In genomic region chr7:86750124-86750523, GRCh38 we compare ENCODE assay signal across 29 cellular contexts.
"Had no signal": no experiment of that assay in that cellular context is flagged by ENCODE, and none has a peak within 500 bp of the region (broad histone marks: within the 10 kb centered on the region; RNA-seq: fewer than 3 reads in every experiment).

No MANE protein-coding gene starts in this region.

- H3K36me3 Mint-ChIP-seq: stimulated activated effector memory CD8-positive, alpha-beta T cell treated with anti-CD3 and anti-CD28 coated beads, Interleukin-12 subunit alpha, Interleukin-12 subunit beta, amount 100 ng/mL, for 72 hours; stimulated activated memory B cell treated with anti-CD40 and anti-IgM and Interleukin-4, amounts not matched to agents 10 μg/mL and 1 μg/mL and 100 μg/mL, for 72 hours; stimulated activated naive B cell treated with anti-CD40 and anti-IgM and Interleukin-4, amounts not matched to agents 10 μg/mL and 1 μg/mL and 100 μg/mL, for 72 hours; type B pancreatic cell had no signal

- DNase-seq: stimulated activated CD4-positive, alpha-beta T cell treated with anti-CD3 and anti-CD28 coated beads, Interleukin-2, amount 100 ng/mL, for 48 hours; stimulated activated CD4-positive, alpha-beta T cell treated with anti-CD3 and anti-CD28 coated beads, Interleukin-4, amount 100 ng/mL, for 1 hour; stimulated activated CD4-positive, alpha-beta T cell treated with anti-CD3 and anti-CD28 coated beads, Interleukin-4, amount 100 ng/mL, for 24 hours; stimulated activated CD4-positive, alpha-beta T cell treated with anti-CD3 and anti-CD28 coated beads, Interleukin-4, amount 100 ng/mL, for 4 hours; stimulated activated CD8-positive, alpha-beta memory T cell treated with anti-CD3 and anti-CD28 coated beads, Interleukin-4, amount 100 ng/mL, for 48 hours; stimulated activated naive B cell treated with anti-CD40 and anti-IgM and Interleukin-4, amounts not matched to agents 10 μg/mL and 1 μg/mL and 100 μg/mL, for 72 hours; stimulated activated naive CD4-positive, alpha-beta T cell; stimulated activated naive CD4-positive, alpha-beta T cell treated with Interleukin-2 at 50 U/mL for 16 hours; stimulated activated naive CD8-positive, alpha-beta T cell treated with anti-CD3 and anti-CD28 coated beads, Interleukin-15, amount 100 ng/mL, for 72 hours; stimulated activated naive CD8-positive, alpha-beta T cell treated with anti-CD3 and anti-CD28 coated beads, Interleukin-15, Interleukin-2, amounts not matched to agents 100 U/mL and 50 U/mL, for 24 hours; stomach; substantia nigra; testis; thyroid gland; tibial artery; transverse colon; trophoblast cell; upper lobe of left lung; upper lobe of right lung; uterus had no signal

- H3K27me3 ChIP-seq: stomach, suprapubic skin, testis, thyroid gland, tibial artery, tibial nerve, transverse colon, upper lobe of left lung, upper lobe of right lung, uterus, vagina had no signal

- H3K4me1 ChIP-seq: stomach, suprapubic skin, testis, thyroid gland, tibial artery, tibial nerve, transverse colon, upper lobe of left lung, upper lobe of right lung, uterus, vagina had no signal

- H3K4me3 ChIP-seq: stomach, suprapubic skin, testis, thoracic aorta, thyroid gland, tibial artery, tibial nerve, transverse colon, upper lobe of left lung, upper lobe of right lung, uterus, vagina had no signal

- H3K27ac ChIP-seq: stomach, suprapubic skin, testis, thoracic aorta, thyroid gland, tibial artery, tibial nerve, transverse colon, upper lobe of left lung, upper lobe of right lung, uterus, vagina had no signal

- H3K4me1 Mint-ChIP-seq: stimulated activated effector memory CD8-positive, alpha-beta T cell treated with anti-CD3 and anti-CD28 coated beads, Interleukin-12 subunit alpha, Interleukin-12 subunit beta, amount 100 ng/mL, for 72 hours; stimulated activated memory B cell treated with anti-CD40 and anti-IgM and Interleukin-4, amounts not matched to agents 10 μg/mL and 1 μg/mL and 100 μg/mL, for 72 hours; stimulated activated naive B cell treated with anti-CD40 and anti-IgM and Interleukin-4, amounts not matched to agents 10 μg/mL and 1 μg/mL and 100 μg/mL, for 72 hours; stimulated activated naive CD8-positive, alpha-beta T cell treated with anti-CD3 and anti-CD28 coated beads, Interleukin-15, amount 100 ng/mL, for 72 hours had no signal

- H3K9me3 Mint-ChIP-seq: stimulated activated memory B cell treated with anti-CD40 and anti-IgM and Interleukin-4, amounts not matched to agents 10 μg/mL and 1 μg/mL and 100 μg/mL, for 72 hours; stimulated activated naive B cell treated with anti-CD40 and anti-IgM and Interleukin-4, amounts not matched to agents 10 μg/mL and 1 μg/mL and 100 μg/mL, for 72 hours; stimulated activated naive CD8-positive, alpha-beta T cell treated with anti-CD3 and anti-CD28 coated beads, Interleukin-15, amount 100 ng/mL, for 72 hours; stimulated activated naive CD8-positive, alpha-beta T cell treated with anti-CD3 and anti-CD28 coated beads, Interleukin-15, Interleukin-2, amounts not matched to agents 100 ng/mL and 50 ng/mL, for 24 hours; type B pancreatic cell had no signal

- H3K36me3 ChIP-seq: stomach, suprapubic skin, thoracic aorta, thyroid gland, tibial artery, tibial nerve, transverse colon, upper lobe of left lung, upper lobe of right lung, uterus, vagina had no signal

- H3K27me3 Mint-ChIP-seq: stimulated activated memory B cell treated with anti-CD40 and anti-IgM and Interleukin-4, amounts not matched to agents 10 μg/mL and 1 μg/mL and 100 μg/mL, for 72 hours; stimulated activated naive B cell treated with anti-CD40 and anti-IgM and Interleukin-4, amounts not matched to agents 10 μg/mL and 1 μg/mL and 100 μg/mL, for 72 hours; stimulated activated naive CD8-positive, alpha-beta T cell treated with anti-CD3 and anti-CD28 coated beads, Interleukin-15, amount 100 ng/mL, for 72 hours; stimulated activated naive CD8-positive, alpha-beta T cell treated with anti-CD3 and anti-CD28 coated beads, Interleukin-15, Interleukin-2, amounts not matched to agents 100 ng/mL and 50 ng/mL, for 24 hours; type B pancreatic cell had no signal

- H3K27ac Mint-ChIP-seq: stimulated activated effector memory CD8-positive, alpha-beta T cell treated with anti-CD3 and anti-CD28 coated beads, Interleukin-12 subunit alpha, Interleukin-12 subunit beta, amount 100 ng/mL, for 72 hours; stimulated activated memory B cell treated with anti-CD40 and anti-IgM and Interleukin-4, amounts not matched to agents 10 μg/mL and 1 μg/mL and 100 μg/mL, for 72 hours; stimulated activated naive B cell treated with anti-CD40 and anti-IgM and Interleukin-4, amounts not matched to agents 10 μg/mL and 1 μg/mL and 100 μg/mL, for 72 hours; stimulated activated naive CD8-positive, alpha-beta T cell treated with anti-CD3 and anti-CD28 coated beads, Interleukin-15, amount 100 ng/mL, for 72 hours; stimulated activated naive CD8-positive, alpha-beta T cell treated with anti-CD3 and anti-CD28 coated beads, Interleukin-15, Interleukin-2, amounts not matched to agents 100 ng/mL and 50 ng/mL, for 24 hours; type B pancreatic cell had no signal

- ATAC-seq: stimulated activated effector memory CD8-positive, alpha-beta T cell treated with anti-CD3 and anti-CD28 coated beads, Interleukin-12 subunit alpha, Interleukin-12 subunit beta, amount 100 ng/mL, for 72 hours; stimulated activated memory B cell treated with anti-CD40 and anti-IgM and Interleukin-4, amounts not matched to agents 10 μg/mL and 1 μg/mL and 100 μg/mL, for 72 hours; stimulated activated naive B cell treated with anti-CD40 and anti-IgM and Interleukin-4, amounts not matched to agents 10 μg/mL and 1 μg/mL and 100 μg/mL, for 72 hours; stimulated activated naive CD8-positive, alpha-beta T cell treated with anti-CD3 and anti-CD28 coated beads, Interleukin-15, amount 100 ng/mL, for 72 hours; stimulated activated naive CD8-positive, alpha-beta T cell treated with anti-CD3 and anti-CD28 coated beads, Interleukin-15, Interleukin-2, amounts not matched to agents 100 U/mL and 50 U/mL, for 24 hours; upper lobe of right lung had no signal

- H3K9me3 ChIP-seq: stomach, suprapubic skin, testis, thoracic aorta, thyroid gland, tibial artery, tibial nerve, transverse colon, upper lobe of left lung, upper lobe of right lung, uterus, vagina had no signal

- H3K4me3 Mint-ChIP-seq: stimulated activated effector memory CD8-positive, alpha-beta T cell treated with anti-CD3 and anti-CD28 coated beads, Interleukin-12 subunit alpha, Interleukin-12 subunit beta, amount 100 ng/mL, for 72 hours; stimulated activated memory B cell treated with anti-CD40 and anti-IgM and Interleukin-4, amounts not matched to agents 10 μg/mL and 1 μg/mL and 100 μg/mL, for 72 hours; stimulated activated naive B cell treated with anti-CD40 and anti-IgM and Interleukin-4, amounts not matched to agents 10 μg/mL and 1 μg/mL and 100 μg/mL, for 72 hours; stimulated activated naive CD8-positive, alpha-beta T cell treated with anti-CD3 and anti-CD28 coated beads, Interleukin-15, amount 100 ng/mL, for 72 hours; stimulated activated naive CD8-positive, alpha-beta T cell treated with anti-CD3 and anti-CD28 coated beads, Interleukin-15, Interleukin-2, amounts not matched to agents 100 ng/mL and 50 ng/mL, for 24 hours; type B pancreatic cell had no signal

- FAIRE-seq: urothelium cell line had no signal
